ENCODE assay signal across 8 cellular contexts in genomic region chr16:30700491-30700890, GRCh38.
DNase-seq lines count a peak whose midpoint lies in the region; ATAC-seq lines count a peak whose summit lies in the region.

No MANE protein-coding gene starts in this region.

- no peaks in the 10 kb centered on the region for H3K27me3 Mint-ChIP-seq in stimulated activated naive CD8-positive, alpha-beta T cell treated with anti-CD3 and anti-CD28 coated beads, Interleukin-15, Interleukin-2, amounts not matched to agents 100 ng/mL and 50 ng/mL, for 24 hours
- no peaks in the 10 kb centered on the region for H3K27me3 Mint-ChIP-seq in activated naive CD8-positive, alpha-beta T cell

- H3K36me3 Mint-ChIP-seq in stimulated activated naive CD8-positive, alpha-beta T cell treated with anti-CD3 and anti-CD28 coated beads, Interleukin-15, Interleukin-2, amounts not matched to agents 100 ng/mL and 50 ng/mL, for 24 hours (ENCODE audit: low read depth) = peaks cover 42% of the 10 kb centered on the region
- peaks cover 6% of the 10 kb centered on the region for H3K36me3 Mint-ChIP-seq in activated naive CD8-positive, alpha-beta T cell

- peak overlapping the region; percentile 96 for H3K27ac Mint-ChIP-seq in stimulated activated naive CD8-positive, alpha-beta T cell treated with anti-CD3 and anti-CD28 coated beads, Interleukin-15, Interleukin-2, amounts not matched to agents 100 ng/mL and 50 ng/mL, for 24 hours
- no peak overlapping the region for H3K27ac Mint-ChIP-seq in activated naive CD8-positive, alpha-beta T cell

- H3K4me1 Mint-ChIP-seq in stimulated activated naive CD8-positive, alpha-beta T cell treated with anti-CD3 and anti-CD28 coated beads, Interleukin-15, Interleukin-2, amounts not matched to agents 100 ng/mL and 50 ng/mL, for 24 hours (ENCODE audit: low read depth) = peaks cover 27% of the 10 kb centered on the region
- H3K4me1 Mint-ChIP-seq in activated naive CD8-positive, alpha-beta T cell (ENCODE audit: low read depth) = peaks cover 27% of the 10 kb centered on the region

- no peaks in the 10 kb centered on the region for H3K9me3 Mint-ChIP-seq in stimulated activated naive CD8-positive, alpha-beta T cell treated with anti-CD3 and anti-CD28 coated beads, Interleukin-15, Interleukin-2, amounts not matched to agents 100 ng/mL and 50 ng/mL, for 24 hours
- H3K9me3 Mint-ChIP-seq in activated naive CD8-positive, alpha-beta T cell (ENCODE audit: low read depth) = no peaks in the 10 kb centered on the region

- no peak for DNase-seq in stimulated activated naive CD8-positive, alpha-beta T cell treated with anti-CD3 and anti-CD28 coated beads, Interleukin-15, Interleukin-2, amounts not matched to agents 100 U/mL and 50 U/mL, for 24 hours
- peak; percentile 89 for DNase-seq in islet precursor cell
- no peak for DNase-seq in T-helper 9 cell
- no peak for DNase-seq in NCI-H774 (lab: John Stamatoyannopoulos, UW)
- no peak for DNase-seq in OCI-M1 (lab: John Stamatoyannopoulos, UW)

- no peak for ATAC-seq in stimulated activated naive CD8-positive, alpha-beta T cell treated with anti-CD3 and anti-CD28 coated beads, Interleukin-15, Interleukin-2, amounts not matched to agents 100 U/mL and 50 U/mL, for 24 hours
- no peak for ATAC-seq in activated CD4-positive, CD25-positive, alpha-beta regulatory T cell treated with anti-CD3 and anti-CD28 coated beads, Interleukin-2, amount 50 U/mL, for 24 hours

- H3K4me3 Mint-ChIP-seq in stimulated activated naive CD8-positive, alpha-beta T cell treated with anti-CD3 and anti-CD28 coated beads, Interleukin-15, Interleukin-2, amounts not matched to agents 100 ng/mL and 50 ng/mL, for 24 hours = peak overlapping the region; percentile 96
- H3K4me3 Mint-ChIP-seq in activated naive CD8-positive, alpha-beta T cell = peak overlapping the region; percentile 99
